16 cellular contexts compared by ENCODE assay signal in genomic region chr5:109450129-109450877, GRCh38. TPM values are rescaled to one million over a fixed set of nuclear protein-coding genes. Genes with fewer than 3 reads are reported as not detected.
A peak's percentile ranks its signal among the peaks of the same experiment; 100 is the strongest.
DNase-seq lines count a peak whose midpoint lies in the region; ATAC-seq, FAIRE-seq and TF ChIP-seq lines count a peak whose summit lies in the region.
"Had no signal": no experiment of that assay in that cellular context is flagged by ENCODE, and none has a peak within 500 bp of the region (broad histone marks: within the 10 kb centered on the region; RNA-seq: fewer than 3 reads in every experiment).

No MANE protein-coding gene starts in this region.

- TF ChIP-seq POLR2A in GM18505 (IDR thresholded peaks at IDR 0.05; ENCODE audit: borderline replicate concordance, extremely low read depth, insufficient read depth, insufficient read length): no peak

- H3K4me1 Mint-ChIP-seq in GM23338: peaks cover 13% of the 10 kb centered on the region; the same call in 2 of the 3 replicates
- no peaks in the 10 kb centered on the region for H3K4me1 Mint-ChIP-seq in memory B cell
- peaks cover 0 to 3% of the 10 kb centered on the region in 2 donors for H3K4me1 Mint-ChIP-seq in natural killer cell treated with Interleukin-12 subunit alpha and Interleukin-12 subunit beta and Interleukin-15 and Interleukin-18, amount 100 ng/mL, for 72 hours (ENCODE audit: low read depth in 2 of 2)

- ATAC-seq in GM18505 (IDR thresholded peaks at IDR 0.05; ENCODE audit: unreplicated experiment) (peak; percentile 43), GM23338 (peak; percentile 95), memory B cell (ENCODE audit: low read depth) (peak; percentile 74)
- no peak for ATAC-seq in natural killer cell treated with Interleukin-12 subunit alpha and Interleukin-12 subunit beta and Interleukin-15 and Interleukin-18, amount 100 ng/mL, for 72 hours

- H3K9me3 Mint-ChIP-seq in GM23338 (peaks cover 21% of the 10 kb centered on the region), memory B cell (no peaks in the 10 kb centered on the region)
- H3K9me3 Mint-ChIP-seq in natural killer cell treated with Interleukin-12 subunit alpha and Interleukin-12 subunit beta and Interleukin-15 and Interleukin-18, amount 100 ng/mL, for 72 hours: no peaks in the 10 kb centered on the region

- peak overlapping the region; percentile 55; the same call in 1 of the 2 replicates for H3K4me2 ChIP-seq in GM23338
- peak overlapping the region; percentile 47; the same call in 1 of the 2 replicates for H3K4me2 ChIP-seq in OCI-LY7 (ENCODE audit: low read length)

- H3F3A ChIP-seq in GM23338 (replicated peaks; ENCODE audit: low read depth): no peaks in the 10 kb centered on the region

- H3K27me3 Mint-ChIP-seq in GM23338 (ENCODE audit: insufficient read depth, low read depth, poor library complexity) (no peaks in the 10 kb centered on the region), memory B cell (peaks cover 5% of the 10 kb centered on the region)
- peaks cover 0 to 3% of the 10 kb centered on the region in 2 donors for H3K27me3 Mint-ChIP-seq in natural killer cell treated with Interleukin-12 subunit alpha and Interleukin-12 subunit beta and Interleukin-15 and Interleukin-18, amount 100 ng/mL, for 72 hours

- FAIRE-seq in kidney (lab: Jason Lieb, UNC): no peak
- FAIRE-seq: H54 had no signal

- H3K4me1 ChIP-seq in GM23338 (ENCODE audit: insufficient read depth) (peaks cover 5% of the 10 kb centered on the region; the same call in 1 of the 2 replicates), OCI-LY7 (ENCODE audit: insufficient read depth, low read length, poor library complexity, severe bottlenecking) (no peaks in the 10 kb centered on the region), kidney (ENCODE audit: control insufficient read depth in 1 of 2, insufficient read depth in 1 of 2, low read depth in 1 of 2, low read length in 2 of 2) (peaks cover 0 to 2% of the 10 kb centered on the region in 2 donors)
- H3K4me1 ChIP-seq: pancreas had no signal

- peak; percentile 37 for DNase-seq in GM23338 (ENCODE audit: low spot score)
- DNase-seq in OCI-LY7 (ENCODE audit: low spot score): no peak
- DNase-seq in memory B cell (ENCODE audit: low spot score in 2 of 2): no peak
- no peak for DNase-seq in kidney
- no peak for DNase-seq in stimulated activated naive CD4-positive, alpha-beta T cell (lab: John Stamatoyannopoulos, UW)
- DNase-seq in AG20443 (ENCODE audit: low spot score): no peak
- DNase-seq in natural killer cell treated with Interleukin-12 subunit alpha and Interleukin-12 subunit beta and Interleukin-15 and Interleukin-18, amount 100 ng/mL, for 72 hours (ENCODE audit: low spot score): no peak
- DNase-seq: activated CD8-positive, alpha-beta memory T cell treated with anti-CD3 and anti-CD28 coated beads for 24 hours; brain microvascular endothelial cell; DMS153; NCI-H2171; NK-92 treated with Interleukin-12 subunit alpha and Interleukin-12 subunit beta, amount 100 ng/mL, for 24 hours; stimulated activated CD4-positive, alpha-beta T cell treated with anti-CD3 and anti-CD28 coated beads, Interleukin-12 subunit alpha, Interleukin-12 subunit beta, amount 100 ng/mL, for 4 hours had no signal

- no TSS peak for BruUV-seq in OCI-LY7 (replicated peaks; lab: Mats Ljungman, UMichigan)

- peak overlapping the region; percentile 90 for H2AFZ ChIP-seq in GM23338
- 0 out of 2 replicates have a peak overlapping the region, but pooled peaks have one; percentile 3 for H2AFZ ChIP-seq in OCI-LY7 (ENCODE audit: low read length)

- H3K36me3 Mint-ChIP-seq in GM23338 (ENCODE audit: low read depth) (peaks cover 10% of the 10 kb centered on the region; the same call in 2 of the 3 replicates), memory B cell (no peaks in the 10 kb centered on the region)
- no peaks in the 10 kb centered on the region for H3K36me3 Mint-ChIP-seq in natural killer cell treated with Interleukin-12 subunit alpha and Interleukin-12 subunit beta and Interleukin-15 and Interleukin-18, amount 100 ng/mL, for 72 hours

- intact Hi-C loops in OCI-LY7 (cut with micrococcal nuclease; ENCODE audit: unreplicated experiment) (no loop called here), kidney (cut with DNase I) (no loop called here)

- no peak overlapping the region for H3K27ac ChIP-seq in GM23338 (ENCODE audit: low read depth)
- H3K27ac ChIP-seq in OCI-LY7 (ENCODE audit: low read depth, low read length, poor library complexity, severe bottlenecking): no peak overlapping the region
- H3K27ac ChIP-seq in kidney (ENCODE audit: low read depth in 2 of 2, low read length in 2 of 2): no peak overlapping the region
- H3K27ac ChIP-seq: brain microvascular endothelial cell, pancreas had no signal

- peaks cover 6% of the 10 kb centered on the region for H3K9me2 ChIP-seq in GM23338 (ENCODE audit: insufficient read depth)
- no peaks in the 10 kb centered on the region for H3K9me2 ChIP-seq in OCI-LY7 (ENCODE audit: insufficient read depth, low read length)

- POLR2A ChIA-PET in OCI-LY7 (lab: Charles Lee): interaction anchor here (0.7 kb wide), 1 partner anchor 218 kb away, joined by 3 read pairs; no protein-coding TSS in a partner anchor

- CTCF ChIA-PET in OCI-LY7 (lab: Charles Lee; ENCODE audit: unreplicated experiment): no interaction called here

- H3K27ac Mint-ChIP-seq in GM23338: no peak overlapping the region
- no peak overlapping the region for H3K27ac Mint-ChIP-seq in memory B cell
- H3K27ac Mint-ChIP-seq in natural killer cell treated with Interleukin-12 subunit alpha and Interleukin-12 subunit beta and Interleukin-15 and Interleukin-18, amount 100 ng/mL, for 72 hours: no peak overlapping the region

- H3K79me2 ChIP-seq in GM23338 (replicated peaks; ENCODE audit: insufficient read depth) (no peaks in the 10 kb centered on the region), OCI-LY7 (ENCODE audit: insufficient read depth, low read depth, low read length) (no peaks in the 10 kb centered on the region)

- H3K36me3 ChIP-seq in GM23338 (ENCODE audit: insufficient read depth) (no peaks in the 10 kb centered on the region), OCI-LY7 (ENCODE audit: insufficient read depth, low read length) (no peaks in the 10 kb centered on the region), kidney (ENCODE audit: control insufficient read depth in 1 of 2, insufficient read depth in 2 of 2, low read length in 2 of 2) (no peaks in the 10 kb centered on the region)
- H3K36me3 ChIP-seq: brain microvascular endothelial cell, pancreas had no signal

- no peaks in the 10 kb centered on the region for H3K9me3 ChIP-seq in OCI-LY7 (ENCODE audit: low read length)
- H3K9me3 ChIP-seq in kidney (ENCODE audit: control insufficient read depth in 1 of 2, low read length in 2 of 2): no peaks in the 10 kb centered on the region
- H3K9me3 ChIP-seq: pancreas had no signal

- H3K4me3 ChIP-seq in GM23338: no peak overlapping the region
- no peak overlapping the region for H3K4me3 ChIP-seq in OCI-LY7 (ENCODE audit: low read depth, low read length, poor library complexity, severe bottlenecking)
- no peak overlapping the region for H3K4me3 ChIP-seq in kidney (ENCODE audit: low read length in 2 of 2)
- H3K4me3 ChIP-seq: pancreas had no signal

- no peak overlapping the region for H3K9ac ChIP-seq in kidney (ENCODE audit: low read length in 2 of 2)

- peak overlapping the region; percentile 8; the same call in 2 of the 3 replicates for H3K4me3 Mint-ChIP-seq in GM23338
- peak overlapping the region; percentile 75 for H3K4me3 Mint-ChIP-seq in memory B cell
- H3K4me3 Mint-ChIP-seq in natural killer cell treated with Interleukin-12 subunit alpha and Interleukin-12 subunit beta and Interleukin-15 and Interleukin-18, amount 100 ng/mL, for 72 hours: no peak overlapping the region

- H3K27me3 ChIP-seq in GM23338 (ENCODE audit: insufficient read depth): no peaks in the 10 kb centered on the region
- H3K27me3 ChIP-seq: brain microvascular endothelial cell, pancreas had no signal

- TF ChIP-seq CTCF in GM23338 (conservative IDR thresholded peaks at IDR 0.05; ENCODE audit: low read depth in 2 of 2): no peak
- TF ChIP-seq CTCF in OCI-LY7 (conservative IDR thresholded peaks at IDR 0.05; ENCODE audit: low read length): no peak
- TF ChIP-seq CTCF in kidney (IDR thresholded peaks at IDR 0.05; ENCODE audit: borderline replicate concordance, extremely low read depth, insufficient read depth): no peak

- H4K20me1 ChIP-seq in GM23338 (replicated peaks; ENCODE audit: insufficient read depth) (no peaks in the 10 kb centered on the region), OCI-LY7 (ENCODE audit: insufficient read depth, low read length) (no peaks in the 10 kb centered on the region)

TF ChIP-seq in GM23338, 12 proteins besides CTCF, POLR2A, EP300 and RAD21 (continues in another document):
- TF ChIP-seq ETS1 (IDR thresholded peaks at IDR 0.05) (no peak), ZNF114 (CRISPR knock-in tag; IDR thresholded peaks at IDR 0.05) (no peak), JUNB (IDR thresholded peaks at IDR 0.05; ENCODE audit: unreplicated experiment) (no peak)

RNA-seq across cellular contexts. Expression of gene PJA2, which starts 40.5 kb away (rescaled TPM):
- 62.5 and 65.3 TPM in 2 replicates for total RNA-seq in GM23338 (2014; rRNA removed; shearing (Covaris generic))
- polyA plus RNA-seq in GM23338 (2016; fragmentation: Nextera tagmentation; extraction: Ambion mirVana) (30.3 and 31.5 TPM in 2 replicates), kidney (ENCODE audit: insufficient read depth, low read depth, low replicate concordance) (30.3 TPM)
- total RNA-seq in OCI-LY7 (2014; rRNA removed; shearing (Covaris generic)): 41.3 and 47.9 TPM in 2 replicates
- total RNA-seq in OCI-LY7 (2022) (69.7 and 79.8 TPM in 2 replicates), kidney (103 TPM)
- 10 to 100 TPM; 45.4 to 71.8 TPM for total RNA-seq in natural killer cell treated with Interleukin-12 subunit alpha and Interleukin-12 subunit beta and Interleukin-15 and Interleukin-18, amount 100 ng/mL, for 72 hours

Comparison
In these comparisons a context has a peak if more than half of its experiments do, and no peak if none do; other contexts are left out.
1. ATAC-seq: peak in GM18505 (single experiment), GM23338 (single experiment) and memory B cell (single experiment); none in natural killer cell treated with Interleukin-12 subunit alpha and Interleukin-12 subunit beta and Interleukin-15 and Interleukin-18, amount 100 ng/mL, for 72 hours (0 of 2).